In genomic region chr3:108234387-108234957, GRCh38 we compare ENCODE assay signal across 1 cellular context.
TF ChIP-seq lines count a peak whose summit lies in the region.

No MANE protein-coding gene starts in this region.

TF ChIP-seq in GM12878, 131 proteins besides CTCF, POLR2A, EP300 and RAD21 (continued from another document):
- no peak for TF ChIP-seq MLLT1 (IDR thresholded peaks at IDR 0.05)
- TF ChIP-seq PBX3 (IDR thresholded peaks at IDR 0.05; ENCODE audit: insufficient replicate concordance, low read depth, low read length): no peak
- no peak for TF ChIP-seq NFYA (IDR thresholded peaks at IDR 0.05; ENCODE audit: borderline replicate concordance, low read depth, low read length)
- TF ChIP-seq MEF2A (IDR thresholded peaks at IDR 0.05; ENCODE audit: insufficient read depth, low read depth, low read length): no peak
- no peak for TF ChIP-seq SUPT20H (IDR thresholded peaks at IDR 0.05; ENCODE audit: borderline replicate concordance, control insufficient read depth, low read depth, low read length)
